In the genomic region with DNA sequence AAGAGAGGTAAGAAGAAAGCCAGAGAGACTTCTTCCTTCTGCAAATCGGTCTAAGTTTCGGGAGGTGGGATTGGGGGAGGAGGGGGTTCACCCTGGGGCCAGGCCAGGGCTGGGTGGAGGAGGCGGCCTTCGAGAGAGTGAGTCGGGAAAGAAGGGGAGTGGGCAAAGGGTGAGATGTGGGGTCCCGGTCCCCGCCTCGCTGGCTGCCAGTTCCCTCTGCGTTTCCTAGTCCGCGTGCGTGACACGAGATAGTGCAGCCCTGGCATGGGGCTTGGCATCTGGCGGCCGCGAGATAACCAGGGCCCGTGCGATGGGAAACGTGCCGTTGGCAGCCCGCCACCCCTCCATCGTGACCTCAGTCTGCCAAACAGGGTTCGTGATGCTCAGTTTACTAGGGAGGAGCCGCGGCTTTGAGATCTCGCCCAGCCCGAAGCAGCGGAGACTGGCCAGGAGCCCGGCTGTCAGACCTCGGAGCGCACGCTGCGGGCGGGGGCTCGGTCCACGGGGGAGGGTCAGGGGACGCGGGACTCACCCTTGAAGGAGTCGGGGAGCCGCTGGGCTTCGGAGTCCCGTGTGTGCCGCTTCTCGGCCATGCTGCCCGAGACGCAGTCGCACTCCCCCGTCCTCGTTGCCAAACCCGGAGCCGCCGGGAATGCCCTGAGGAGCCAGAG, we compare ENCODE assay signal across 8 cellular contexts. TPM values are rescaled to one million over a fixed set of nuclear protein-coding genes. Genes with fewer than 3 reads are reported as not detected.
DNase-seq lines count a peak whose midpoint lies in the region; ATAC-seq and TF ChIP-seq lines count a peak whose summit lies in the region.

A gene with protein sequence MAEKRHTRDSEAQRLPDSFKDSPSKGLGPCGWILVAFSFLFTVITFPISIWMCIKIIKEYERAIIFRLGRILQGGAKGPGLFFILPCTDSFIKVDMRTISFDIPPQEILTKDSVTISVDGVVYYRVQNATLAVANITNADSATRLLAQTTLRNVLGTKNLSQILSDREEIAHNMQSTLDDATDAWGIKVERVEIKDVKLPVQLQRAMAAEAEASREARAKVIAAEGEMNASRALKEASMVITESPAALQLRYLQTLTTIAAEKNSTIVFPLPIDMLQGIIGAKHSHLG (minus strand): TSS at position 656 of the 671 bp plus-strand sequence. CDS start 63 bp downstream, at position 593.

- H3K79me2 ChIP-seq in GM23248 (ENCODE audit: insufficient read depth) = peaks cover 44% of the 10 kb centered on the region

- peaks cover 24% of the 10 kb centered on the region for H3K36me3 Mint-ChIP-seq in activated CD4-positive, alpha-beta T cell treated with anti-CD3 and anti-CD28 coated beads, Interleukin-2, amount 10 ng/mL, durations not matched to agents 24 days and 14 days (ENCODE audit: low read depth)
- H3K36me3 Mint-ChIP-seq in endothelial cell (ENCODE audit: low read depth, unreplicated experiment) = no peaks in the 10 kb centered on the region

- peak within 1 kb of the TSS; percentile 84 for H3K4me3 Mint-ChIP-seq in activated CD4-positive, alpha-beta T cell treated with anti-CD3 and anti-CD28 coated beads, Interleukin-2, amount 10 ng/mL, durations not matched to agents 24 days and 14 days
- H3K4me3 Mint-ChIP-seq in endothelial cell (ENCODE audit: unreplicated experiment) = peak within 1 kb of the TSS; percentile 81

- in situ Hi-C loops in GM23248 (cut with MboI) = no loop called here

- H3K4me1 ChIP-seq in GM23248 (ENCODE audit: insufficient read depth) (peaks cover 47% of the 10 kb centered on the region), muscle layer of colon (ENCODE audit: insufficient read depth, low read length) (peaks cover 71% of the 10 kb centered on the region), thoracic aorta (ENCODE audit: control insufficient read depth in 1 of 2, low read depth in 2 of 2) (peaks cover 50 to 77% of the 10 kb centered on the region in 2 donors)

- peaks cover 43% of the 10 kb centered on the region for H3K4me1 Mint-ChIP-seq in activated CD4-positive, alpha-beta T cell treated with anti-CD3 and anti-CD28 coated beads, Interleukin-2, amount 10 ng/mL, durations not matched to agents 24 days and 14 days
- peaks cover 5% of the 10 kb centered on the region for H3K4me1 Mint-ChIP-seq in endothelial cell (ENCODE audit: unreplicated experiment)

- peak; percentile 57 for ATAC-seq in thoracic aorta (ENCODE audit: insufficient number of reproducible peaks, low FRiP score, low read depth)

- no peaks in the 10 kb centered on the region for H3K36me3 ChIP-seq in GM23248 (ENCODE audit: low read depth)
- no peaks in the 10 kb centered on the region for H3K36me3 ChIP-seq in KOPT-K1 (ENCODE audit: insufficient read depth, low read length)
- peaks cover 5% of the 10 kb centered on the region for H3K36me3 ChIP-seq in muscle layer of colon (ENCODE audit: insufficient read depth, low read length)
- H3K36me3 ChIP-seq in thoracic aorta = no peaks in the 10 kb centered on the region

- H3K9me2 ChIP-seq in GM23248 (ENCODE audit: insufficient read depth) = no peaks in the 10 kb centered on the region

- no peaks in the 10 kb centered on the region for H3K9me3 ChIP-seq in GM23248 (ENCODE audit: low read depth)
- no peaks in the 10 kb centered on the region for H3K9me3 ChIP-seq in KOPT-K1 (ENCODE audit: insufficient read depth, low read length, poor library complexity, severe bottlenecking)
- no peaks in the 10 kb centered on the region for H3K9me3 ChIP-seq in muscle layer of colon (ENCODE audit: low read length)
- H3K9me3 ChIP-seq in thoracic aorta = no peaks in the 10 kb centered on the region

- H2AFZ ChIP-seq in GM23248 = peak within 1 kb of the TSS; percentile 66

- peak within 1 kb of the TSS; percentile 92 for H3K27ac Mint-ChIP-seq in activated CD4-positive, alpha-beta T cell treated with anti-CD3 and anti-CD28 coated beads, Interleukin-2, amount 10 ng/mL, durations not matched to agents 24 days and 14 days
- H3K27ac Mint-ChIP-seq in endothelial cell (ENCODE audit: unreplicated experiment) = peak within 1 kb of the TSS; percentile 63

- peak within 1 kb of the TSS; percentile 80 for H3K4me2 ChIP-seq in GM23248 (ENCODE audit: unreplicated experiment)

- peak; percentile 93 for DNase-seq in GM23248
- no peak for DNase-seq in activated CD4-positive, alpha-beta T cell treated with anti-CD3 and anti-CD28 coated beads, Interleukin-2, amount 10 ng/mL, durations not matched to agents 24 days and 14 days
- DNase-seq in endothelial cell (ENCODE audit: low spot score) = no peak
- peak; percentile 56 for DNase-seq in thoracic aorta (ENCODE audit: low spot score)
- DNase-seq in NCI-H187 (lab: John Stamatoyannopoulos, UW) = no peak

- 0 to 1% methylated on average over 37 to 52 of the region's 52 CpGs for WGBS in GM23248 (ENCODE audit: low coverage in 1 of 2, low lambda C conversion rate in 2 of 2, missing lambda C conversion rate in 2 of 2), 2 experiments

- no peaks in the 10 kb centered on the region for H3K9me3 Mint-ChIP-seq in activated CD4-positive, alpha-beta T cell treated with anti-CD3 and anti-CD28 coated beads, Interleukin-2, amount 10 ng/mL, durations not matched to agents 24 days and 14 days
- no peaks in the 10 kb centered on the region for H3K9me3 Mint-ChIP-seq in endothelial cell (ENCODE audit: unreplicated experiment)

- peaks cover 48% of the 10 kb centered on the region for H3F3A ChIP-seq in GM23248 (ENCODE audit: insufficient read depth)

- H3K4me3 ChIP-seq in GM08714 (ENCODE audit: low read length) (peak within 1 kb of the TSS; percentile 76), GM23248 (peak within 1 kb of the TSS; percentile 79), muscle layer of colon (ENCODE audit: low read depth in 1 of 2, low read length in 2 of 2) (peak within 1 kb of the TSS; percentile 75 to 93), thoracic aorta (peak within 1 kb of the TSS; percentile 95)

- peak within 1 kb of the TSS; percentile 86 for H3K9ac ChIP-seq in GM23248
- H3K9ac ChIP-seq in muscle layer of colon (ENCODE audit: low read length) = peak within 1 kb of the TSS; percentile 99

- intact Hi-C loops in activated CD4-positive, alpha-beta T cell treated with anti-CD3 and anti-CD28 coated beads, Interleukin-2, amount 10 ng/mL, durations not matched to agents 24 days and 14 days (cut with micrococcal nuclease) = loop anchor here (1.0 kb wide), 3 partner anchors 16 to 167 kb away; no protein-coding TSS in a partner anchor

- TF ChIP-seq CTCF in endothelial cell (IDR thresholded peaks at IDR 0.05; ENCODE audit: unreplicated experiment) (no peak), thoracic aorta (IDR thresholded peaks at IDR 0.05) (no peak)

- no peaks in the 10 kb centered on the region for H3K27me3 ChIP-seq in GM23248 (replicated peaks; ENCODE audit: insufficient read depth)
- no peaks in the 10 kb centered on the region for H3K27me3 ChIP-seq in muscle layer of colon (ENCODE audit: control insufficient read depth in 1 of 2, insufficient read depth in 2 of 2, low read length in 2 of 2)
- no peaks in the 10 kb centered on the region for H3K27me3 ChIP-seq in thoracic aorta (replicated peaks; ENCODE audit: insufficient read depth)

- no peaks in the 10 kb centered on the region for H4K20me1 ChIP-seq in GM23248 (ENCODE audit: insufficient read depth)

- no peaks in the 10 kb centered on the region for H3K27me3 Mint-ChIP-seq in activated CD4-positive, alpha-beta T cell treated with anti-CD3 and anti-CD28 coated beads, Interleukin-2, amount 10 ng/mL, durations not matched to agents 24 days and 14 days
- peaks cover 2% of the 10 kb centered on the region for H3K27me3 Mint-ChIP-seq in endothelial cell (ENCODE audit: unreplicated experiment)

- H3K27ac ChIP-seq in GM23248 = peak within 1 kb of the TSS; percentile 61
- peak within 1 kb of the TSS; percentile 70 for H3K27ac ChIP-seq in KOPT-K1 (ENCODE audit: low read depth, low read length, poor library complexity, severe bottlenecking)
- peak within 1 kb of the TSS; percentile 97 for H3K27ac ChIP-seq in muscle layer of colon (ENCODE audit: low read depth, low read length)
- H3K27ac ChIP-seq in thoracic aorta = peak within 1 kb of the TSS; percentile 86 to 99

RNA-seq across cellular contexts. Expression of the gene that starts here (rescaled TPM):
- 67.7 and 68.5 TPM in 2 replicates for total RNA-seq in GM23248 (2014; rRNA removed; shearing (Covaris generic))
- polyA plus RNA-seq in GM23248 (2016; fragmentation: Nextera tagmentation; extraction: Ambion mirVana) = 58.0 and 61.9 TPM in 2 replicates
- total RNA-seq in activated CD4-positive, alpha-beta T cell treated with anti-CD3 and anti-CD28 coated beads, Interleukin-2, amount 10 ng/mL, durations not matched to agents 24 days and 14 days = 48.3 and 50.3 TPM in 2 replicates
- total RNA-seq in endothelial cell (ENCODE audit: unreplicated experiment) = 16.1 TPM
- 100 to 1,000 TPM; 177 to 344 TPM for total RNA-seq in thoracic aorta

Comparison
In these comparisons a context has a peak if more than half of its experiments do, and no peak if none do; other contexts are left out.
1. DNase-seq: peak in GM23248 (single experiment) and thoracic aorta (single experiment); none in activated CD4-positive, alpha-beta T cell treated with anti-CD3 and anti-CD28 coated beads, Interleukin-2, amount 10 ng/mL, durations not matched to agents 24 days and 14 days (single experiment), endothelial cell (single experiment) and NCI-H187 (0 of 2).
2. Peak in every context shown above with its lines, with median percentiles within 50 percentile points of each other: H3K4me3 ChIP-seq and H3K27ac ChIP-seq.